ENCODE assay signal across 31 cellular contexts in genomic region chr6:103674790-103675189, GRCh38.
"Had no signal": no experiment of that assay in that cellular context is flagged by ENCODE, and none has a peak within 500 bp of the region (broad histone marks: within the 10 kb centered on the region; RNA-seq: fewer than 3 reads in every experiment).

No MANE protein-coding gene starts in this region.

- H3K27me3 ChIP-seq: body of pancreas, brain microvascular endothelial cell, breast epithelium had no signal

- H3K36me3 ChIP-seq: brain microvascular endothelial cell, breast epithelium had no signal

- H3K4me3 ChIP-seq: body of pancreas, breast epithelium had no signal

- H3K27ac ChIP-seq: body of pancreas, brain microvascular endothelial cell, breast epithelium, VCaP had no signal

- DNase-seq: activated CD4-positive, alpha-beta memory T cell treated with anti-CD3 and anti-CD28 coated beads, Interleukin-2, amount 10 ng/mL, durations not matched to agents 7 days and 5 days; activated CD4-positive, alpha-beta T cell treated with anti-CD3 and anti-CD28 coated beads for 1 hour; activated CD4-positive, alpha-beta T cell treated with anti-CD3 and anti-CD28 coated beads for 36 hours; activated CD4-positive, alpha-beta T cell treated with anti-CD3 and anti-CD28 coated beads for 48 hours; activated CD4-positive, alpha-beta T cell treated with anti-CD3 and anti-CD28 coated beads, Interleukin-2, amount 10 ng/mL, durations not matched to agents 7 days and 5 days; activated CD4-positive, alpha-beta T cell treated with anti-CD3 and anti-CD28 coated beads, Interleukin-2, amount 50 U/mL, for 48 hours; activated CD4-positive, CD25-positive, alpha-beta regulatory T cell; activated CD8-positive, alpha-beta memory T cell treated with anti-CD3 and anti-CD28 coated beads for 24 hours; activated CD8-positive, alpha-beta memory T cell treated with anti-CD3 and anti-CD28 coated beads, Interleukin-2, amount 10 ng/mL, durations not matched to agents 7 days and 5 days; activated CD8-positive, alpha-beta memory T cell treated with anti-CD3 and anti-CD28 coated beads, Interleukin-2, amount 50 U/mL, for 48 hours; activated CD8-positive, alpha-beta T cell treated with anti-CD3 and anti-CD28 coated beads, Interleukin-2, amount 10 ng/mL, durations not matched to agents 7 days and 5 days; activated effector memory CD4-positive, alpha-beta T cell treated with Interleukin-2 at 50 U/mL for 16 hours; activated gamma-delta T cell; activated naive CD4-positive, alpha-beta T cell treated with anti-CD3 and anti-CD28 coated beads, Interleukin-2, amount 10 ng/mL, durations not matched to agents 7 days and 5 days; activated naive CD4-positive, alpha-beta T cell treated with Interleukin-2 at 50 U/mL for 16 hours; activated naive CD8-positive, alpha-beta T cell treated with anti-CD3 and anti-CD28 coated beads, Interleukin-2, amount 10 ng/mL, durations not matched to agents 7 days and 5 days; activated naive CD8-positive, alpha-beta T cell treated with anti-CD3 and anti-CD28 coated beads, Interleukin-2, amount 50 U/mL, for 24 hours; activated T-cell treated with anti-CD3 and anti-CD28 coated beads, Interleukin-2, amount 50 U/mL, for 24 hours; activated T-cell treated with anti-CD3 and anti-CD28 coated beads, Interleukin-2, amount 50 U/mL, for 48 hours; aorta; body of pancreas; brain microvascular endothelial cell; central memory CD4-positive, alpha-beta T cell; T-helper 2 cell; T-helper 9 cell had no signal

- ATAC-seq: activated CD4-positive, alpha-beta T cell treated with anti-CD3 and anti-CD28 coated beads for 36 hours; activated CD4-positive, CD25-positive, alpha-beta regulatory T cell treated with anti-CD3 and anti-CD28 coated beads, Interleukin-2, amount 50 U/mL, for 24 hours; activated CD8-positive, alpha-beta memory T cell treated with anti-CD3 and anti-CD28 coated beads, Interleukin-2, amount 10 ng/mL, durations not matched to agents 7 days and 5 days; activated CD8-positive, alpha-beta T cell treated with anti-CD3 and anti-CD28 coated beads, Interleukin-2, amount 10 ng/mL, durations not matched to agents 7 days and 5 days; activated naive CD8-positive, alpha-beta T cell treated with anti-CD3 and anti-CD28 coated beads, Interleukin-2, amount 50 U/mL, for 24 hours; body of pancreas had no signal

- H3K9me3 ChIP-seq: body of pancreas had no signal

- FAIRE-seq: astrocyte, colon, TTC549 had no signal

- H3K4me1 ChIP-seq: body of pancreas, breast epithelium had no signal
